12 cellular contexts compared by ENCODE assay signal in genomic region chr12:75820848-75821578, GRCh38.
DNase-seq lines count a peak whose midpoint lies in the region; TF ChIP-seq lines count a peak whose summit lies in the region.
"Had no signal": no experiment of that assay in that cellular context is flagged by ENCODE, and none has a peak within 500 bp of the region (broad histone marks: within the 10 kb centered on the region; RNA-seq: fewer than 3 reads in every experiment).

No MANE protein-coding gene starts in this region.

- H3K4me3 ChIP-seq in Peyer's patch (no peak overlapping the region), fibroblast of lung (replicated peaks in 1 of 4; ENCODE audit: control extremely low read depth in 1 of 4, insufficient read depth in 1 of 4, low read depth in 3 of 4, low read length in 4 of 4) (no peak overlapping the region), osteoblast (ENCODE audit: insufficient read depth, low read length) (peak overlapping the region; percentile 14)
- H3K4me3 ChIP-seq: spleen had no signal

- H3K4me2 ChIP-seq in fibroblast of lung (ENCODE audit: extremely low read depth, insufficient read depth, low read length) (peak overlapping the region; percentile 63), osteoblast (ENCODE audit: insufficient read depth, low read length) (peak overlapping the region; percentile 43)

- H3K9me3 ChIP-seq in Peyer's patch (no peaks in the 10 kb centered on the region), fibroblast of lung (ENCODE audit: control insufficient read depth, insufficient read depth, low read depth, low read length) (no peaks in the 10 kb centered on the region), osteoblast (ENCODE audit: low read depth, low read length) (no peaks in the 10 kb centered on the region)
- H3K9me3 ChIP-seq: spleen had no signal

- H3K79me2 ChIP-seq in fibroblast of lung (ENCODE audit: control insufficient read depth, insufficient read depth, low read length): no peaks in the 10 kb centered on the region
- H3K79me2 ChIP-seq in osteoblast (ENCODE audit: insufficient read depth, low read length): no peaks in the 10 kb centered on the region

- peak; percentile 83 for DNase-seq in AG09319 (ENCODE audit: extremely low read depth, low read depth)
- peak in 2 of 3 donors; percentile 19 to 53 for DNase-seq in Peyer's patch
- peak; percentile 96 to 100 for DNase-seq in fibroblast of lung (ENCODE audit: low read depth in 2 of 2)
- DNase-seq in osteoblast (ENCODE audit: insufficient read length, low spot score, missing footprints): no peak
- DNase-seq in OCI-M1 (lab: John Stamatoyannopoulos, UW): no peak
- DNase-seq in T-helper 9 cell: no peak
- DNase-seq in GM19240 (ENCODE audit: insufficient read length, low spot score): no peak
- no peak for DNase-seq in dermis blood vessel endothelial cell
- DNase-seq: activated effector memory CD4-positive, alpha-beta T cell treated with Interleukin-2 at 50 U/mL for 16 hours; NCI-H82; spleen; stimulated activated naive B cell treated with anti-CD40 and anti-IgM and Interleukin-4, amounts not matched to agents 10 μg/mL and 1 μg/mL and 100 μg/mL, for 72 hours had no signal

- H2AFZ ChIP-seq in fibroblast of lung (ENCODE audit: low read length) (no peak overlapping the region), osteoblast (ENCODE audit: low read length) (peak overlapping the region; percentile 5)

- H4K20me1 ChIP-seq in fibroblast of lung (ENCODE audit: control insufficient read depth, extremely low read depth, insufficient read depth, low read length): no peaks in the 10 kb centered on the region
- H4K20me1 ChIP-seq in osteoblast (ENCODE audit: insufficient read depth, low read length): no peaks in the 10 kb centered on the region

- no peaks in the 10 kb centered on the region for H3K36me3 ChIP-seq in Peyer's patch
- H3K36me3 ChIP-seq in fibroblast of lung (ENCODE audit: control insufficient read depth, insufficient read depth, low read length): no peaks in the 10 kb centered on the region
- no peaks in the 10 kb centered on the region for H3K36me3 ChIP-seq in osteoblast (ENCODE audit: insufficient read depth, low read length)
- H3K36me3 ChIP-seq: spleen had no signal

- H3K4me1 ChIP-seq in Peyer's patch (no peaks in the 10 kb centered on the region), fibroblast of lung (ENCODE audit: control insufficient read depth, extremely low read depth, insufficient read depth, low read length) (peaks cover 39% of the 10 kb centered on the region), osteoblast (ENCODE audit: insufficient read depth, low read length) (peaks cover 61% of the 10 kb centered on the region)
- H3K4me1 ChIP-seq: spleen had no signal

- H3K27me3 ChIP-seq in Peyer's patch (no peaks in the 10 kb centered on the region), fibroblast of lung (ENCODE audit: control insufficient read depth, insufficient read depth, low read length) (no peaks in the 10 kb centered on the region), osteoblast (ENCODE audit: insufficient read depth, low read length) (no peaks in the 10 kb centered on the region)
- H3K27me3 ChIP-seq: spleen had no signal

- no peak; the same call in none of the 2 replicates for TF ChIP-seq CTCF in AG09319 (IDR thresholded peaks at IDR 0.05; ENCODE audit: low read depth, low read length)
- peak in 1 of 6 experiments; percentile 10 for TF ChIP-seq CTCF in Peyer's patch (IDR thresholded peaks at IDR 0.05)
- TF ChIP-seq CTCF in fibroblast of lung (conservative IDR thresholded peaks at IDR 0.05 in 1 of 2, IDR thresholded peaks at IDR 0.05 in 1 of 2; ENCODE audit: low read depth in 1 of 2, low read length in 2 of 2): peak in 1 of 2 donors; percentile 33
- TF ChIP-seq CTCF in osteoblast (IDR thresholded peaks at IDR 0.05; ENCODE audit: extremely low read depth, low read depth, low read length): no peak

- H3K9ac ChIP-seq in fibroblast of lung (ENCODE audit: insufficient read depth, low read length): no peak overlapping the region

- no peak for TF ChIP-seq POLR2A in Peyer's patch (IDR thresholded peaks at IDR 0.05)

- H3K27ac ChIP-seq in Peyer's patch (peak overlapping the region in 2 of 4 donors; percentile 16 to 40), fibroblast of lung (ENCODE audit: insufficient read depth, low read length) (peak overlapping the region; percentile 55), osteoblast (ENCODE audit: low read depth, low read length) (peak overlapping the region; percentile 55)
- H3K27ac ChIP-seq: spleen had no signal

Comparison
In these comparisons a context has a peak if more than half of its experiments do, and no peak if none do; other contexts are left out.
1. DNase-seq: peak in AG09319 (single experiment), Peyer's patch (2 of 3) and fibroblast of lung (2 of 2); none in osteoblast (single experiment), OCI-M1 (single experiment), T-helper 9 cell (single experiment), GM19240 (single experiment) and dermis blood vessel endothelial cell (single experiment).